ENCODE assay signal across 5 cellular contexts in the genomic region with DNA sequence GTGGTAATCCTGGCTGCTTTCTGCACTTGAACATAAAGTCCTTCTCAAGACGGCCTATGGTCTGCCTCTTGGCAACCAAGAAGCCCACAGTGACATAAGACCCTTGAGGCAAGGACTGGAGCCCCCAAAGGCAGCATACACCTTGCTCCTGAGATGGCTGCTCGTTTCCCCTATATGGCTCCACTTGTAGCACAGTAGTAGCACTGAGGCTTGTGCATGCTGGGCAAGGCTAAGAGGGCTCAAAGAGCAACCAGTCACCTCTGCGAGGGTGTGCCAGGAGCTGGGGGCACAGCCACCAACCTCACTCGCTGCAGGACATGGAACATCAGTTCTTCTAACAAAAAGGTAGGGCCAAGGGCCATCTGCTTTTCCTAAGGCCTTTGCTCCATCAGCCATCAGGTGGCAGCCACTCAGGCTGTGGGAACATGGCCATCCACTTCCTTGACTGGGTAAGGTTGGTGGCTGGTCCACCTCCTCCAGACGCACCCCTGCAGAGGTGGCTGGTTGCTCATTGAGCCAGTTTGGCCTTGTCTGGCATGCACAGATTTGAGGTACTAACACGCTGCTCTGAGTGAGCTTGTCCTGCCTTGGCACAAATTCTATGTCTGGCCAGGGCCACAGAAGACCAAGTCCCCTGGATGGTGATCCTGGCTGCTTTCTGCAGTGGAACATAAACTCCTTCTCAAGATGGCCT. TPM values are rescaled to one million over a fixed set of nuclear protein-coding genes. Genes with fewer than 3 reads are reported as not detected.
"Had no signal": no experiment of that assay in that cellular context is flagged by ENCODE, and none has a peak within 500 bp of the region (broad histone marks: within the 10 kb centered on the region; RNA-seq: fewer than 3 reads in every experiment).

No MANE protein-coding gene starts in this region.

RNA-seq across cellular contexts. Expression of a gene that starts 49.9 kb away (rescaled TPM):
- total RNA-seq: GM23338, H1, H9, HT-29, IMR-90 had no signal
